In the genomic region with DNA sequence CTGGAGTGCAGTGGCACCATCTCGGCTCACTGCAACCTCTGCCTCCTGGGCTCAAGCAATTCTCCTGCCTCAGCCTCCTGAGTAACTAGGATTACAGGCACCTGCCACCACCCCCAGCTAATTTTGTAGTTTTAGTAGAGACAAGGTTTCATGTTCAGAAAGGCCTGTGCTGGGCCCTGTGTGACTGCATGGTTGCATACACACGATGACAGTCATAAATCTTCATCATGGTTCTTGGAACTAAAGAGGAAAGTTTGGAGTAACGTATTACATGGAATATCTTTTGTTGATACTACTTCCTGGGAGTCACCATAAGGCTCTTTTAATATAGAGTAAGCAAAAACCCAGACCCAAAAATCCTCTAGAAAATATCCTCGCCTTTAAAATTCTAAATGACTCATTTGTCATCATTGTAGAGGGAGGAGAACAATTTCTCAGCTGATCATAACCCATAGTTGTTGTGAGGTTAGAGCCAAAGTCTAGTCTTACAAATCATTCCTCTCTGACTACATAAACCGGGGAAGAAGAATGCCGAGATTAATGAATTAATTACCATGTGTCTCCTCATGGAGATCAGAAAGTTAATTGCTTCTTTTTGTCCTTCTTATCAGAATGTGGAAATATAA, we compare ENCODE assay signal across 1 cellular context.
TF ChIP-seq lines count a peak whose summit lies in the region.

No MANE protein-coding gene starts in this region.

TF ChIP-seq in K562, 482 proteins besides CTCF, POLR2A, EP300 and RAD21:
- TF ChIP-seq, protein P1, sequence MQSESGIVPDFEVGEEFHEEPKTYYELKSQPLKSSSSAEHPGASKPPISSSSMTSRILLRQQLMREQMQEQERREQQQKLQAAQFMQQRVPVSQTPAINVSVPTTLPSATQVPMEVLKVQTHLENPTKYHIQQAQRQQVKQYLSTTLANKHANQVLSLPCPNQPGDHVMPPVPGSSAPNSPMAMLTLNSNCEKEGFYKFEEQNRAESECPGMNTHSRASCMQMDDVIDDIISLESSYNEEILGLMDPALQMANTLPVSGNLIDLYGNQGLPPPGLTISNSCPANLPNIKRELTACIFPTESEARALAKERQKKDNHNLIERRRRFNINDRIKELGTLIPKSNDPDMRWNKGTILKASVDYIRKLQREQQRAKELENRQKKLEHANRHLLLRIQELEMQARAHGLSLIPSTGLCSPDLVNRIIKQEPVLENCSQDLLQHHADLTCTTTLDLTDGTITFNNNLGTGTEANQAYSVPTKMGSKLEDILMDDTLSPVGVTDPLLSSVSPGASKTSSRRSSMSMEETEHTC (IDR thresholded peaks at IDR 0.05) = no peak
- TF ChIP-seq, protein P2, sequence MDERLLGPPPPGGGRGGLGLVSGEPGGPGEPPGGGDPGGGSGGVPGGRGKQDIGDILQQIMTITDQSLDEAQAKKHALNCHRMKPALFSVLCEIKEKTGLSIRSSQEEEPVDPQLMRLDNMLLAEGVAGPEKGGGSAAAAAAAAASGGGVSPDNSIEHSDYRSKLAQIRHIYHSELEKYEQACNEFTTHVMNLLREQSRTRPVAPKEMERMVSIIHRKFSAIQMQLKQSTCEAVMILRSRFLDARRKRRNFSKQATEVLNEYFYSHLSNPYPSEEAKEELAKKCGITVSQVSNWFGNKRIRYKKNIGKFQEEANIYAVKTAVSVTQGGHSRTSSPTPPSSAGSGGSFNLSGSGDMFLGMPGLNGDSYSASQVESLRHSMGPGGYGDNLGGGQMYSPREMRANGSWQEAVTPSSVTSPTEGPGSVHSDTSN (CRISPR knock-in tag; IDR thresholded peaks at IDR 0.05; ENCODE audit: low read depth) = no peak
- TF ChIP-seq, protein P2 (tag; conservative IDR thresholded peaks at IDR 0.05; ENCODE audit: low read depth) = peak; percentile 76
- TF ChIP-seq L3MBTL2 (IDR thresholded peaks at IDR 0.05) (peak; percentile 35; the same call in 1 of the 2 replicates), CBFB (CRISPR knock-in tag; IDR thresholded peaks at IDR 0.05) (no peak), MEIS2 (IDR thresholded peaks at IDR 0.05; ENCODE audit: partially characterized antibody) (peak; percentile 85), SRSF3 (IDR thresholded peaks at IDR 0.05; ENCODE audit: insufficient read depth, low read length) (no peak), GTF2A2 (tag; IDR thresholded peaks at IDR 0.05) (no peak), HNRNPH1 (optimal IDR thresholded peaks at IDR 0.05; ENCODE audit: low read depth, low read length) (no peak)
- TF ChIP-seq, protein P3, sequence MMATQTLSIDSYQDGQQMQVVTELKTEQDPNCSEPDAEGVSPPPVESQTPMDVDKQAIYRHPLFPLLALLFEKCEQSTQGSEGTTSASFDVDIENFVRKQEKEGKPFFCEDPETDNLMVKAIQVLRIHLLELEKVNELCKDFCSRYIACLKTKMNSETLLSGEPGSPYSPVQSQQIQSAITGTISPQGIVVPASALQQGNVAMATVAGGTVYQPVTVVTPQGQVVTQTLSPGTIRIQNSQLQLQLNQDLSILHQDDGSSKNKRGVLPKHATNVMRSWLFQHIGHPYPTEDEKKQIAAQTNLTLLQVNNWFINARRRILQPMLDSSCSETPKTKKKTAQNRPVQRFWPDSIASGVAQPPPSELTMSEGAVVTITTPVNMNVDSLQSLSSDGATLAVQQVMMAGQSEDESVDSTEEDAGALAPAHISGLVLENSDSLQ (IDR thresholded peaks at IDR 0.05) = peak; percentile 75
